Comparison of ENCODE assay signal across 21 cellular contexts in genomic region chr10:11837372-11838161, GRCh38. TPM values are rescaled to one million over a fixed set of nuclear protein-coding genes. Genes with fewer than 3 reads are reported as not detected.
DNase-seq lines count a peak whose midpoint lies in the region; ATAC-seq and TF ChIP-seq lines count a peak whose summit lies in the region.
"Had no signal": no experiment of that assay in that cellular context is flagged by ENCODE, and none has a peak within 500 bp of the region (broad histone marks: within the 10 kb centered on the region; RNA-seq: fewer than 3 reads in every experiment).

No MANE protein-coding gene starts in this region.

- peak; percentile 14 for ATAC-seq in activated naive CD8-positive, alpha-beta T cell treated with anti-CD3 and anti-CD28 coated beads, Interleukin-2, amount 10 ng/mL, durations not matched to agents 7 days and 5 days (ENCODE audit: low read depth)
- ATAC-seq in activated naive CD8-positive, alpha-beta T cell treated with anti-CD3 and anti-CD28 coated beads, Interleukin-2, amount 50 U/mL, for 24 hours: peak; percentile 24
- peak; percentile 53 for ATAC-seq in left lobe of liver
- ATAC-seq in HG02870 (IDR thresholded peaks at IDR 0.05; ENCODE audit: unreplicated experiment): no peak
- ATAC-seq: WTC11 had no signal

- H3K4me3 Mint-ChIP-seq in activated naive CD8-positive, alpha-beta T cell treated with anti-CD3 and anti-CD28 coated beads, Interleukin-2, amount 10 ng/mL, durations not matched to agents 7 days and 5 days: peak overlapping the region; percentile 11
- no peak overlapping the region for H3K4me3 Mint-ChIP-seq in activated naive CD8-positive, alpha-beta T cell treated with anti-CD3 and anti-CD28 coated beads for 36 hours
- no peak overlapping the region for H3K4me3 Mint-ChIP-seq in activated naive CD8-positive, alpha-beta T cell treated with anti-CD3 and anti-CD28 coated beads, Interleukin-2, amount 50 U/mL, for 24 hours
- no peak overlapping the region for H3K4me3 Mint-ChIP-seq in type B pancreatic cell
- H3K4me3 Mint-ChIP-seq: CD4-positive, CD25-positive, alpha-beta regulatory T cell; HFFc6; stimulated activated naive CD8-positive, alpha-beta T cell treated with anti-CD3 and anti-CD28 coated beads, Interleukin-15, Interleukin-2, amounts not matched to agents 100 ng/mL and 50 ng/mL, for 24 hours; WTC11 had no signal

- no peak for DNase-seq in activated naive CD8-positive, alpha-beta T cell treated with anti-CD3 and anti-CD28 coated beads, Interleukin-2, amount 10 ng/mL, durations not matched to agents 7 days and 5 days
- DNase-seq in activated naive CD8-positive, alpha-beta T cell treated with anti-CD3 and anti-CD28 coated beads for 36 hours: no peak
- DNase-seq in activated naive CD8-positive, alpha-beta T cell treated with anti-CD3 and anti-CD28 coated beads, Interleukin-2, amount 50 U/mL, for 24 hours: no peak
- DNase-seq in left lobe of liver (ENCODE audit: low spot score) (no peak), type B pancreatic cell (ENCODE audit: extremely low spot score, unreplicated experiment) (no peak), NCI-H526 (lab: John Stamatoyannopoulos, UW) (no peak), pons (ENCODE audit: low spot score) (no peak)
- DNase-seq: activated naive CD4-positive, alpha-beta T cell treated with Interleukin-2 at 50 U/mL for 16 hours; amniotic stem cell; effector CD4-positive, alpha-beta T cell; erythroblast; HFFc6; NCI-H2029 treated with DMSO at 0.1 percent for 48 hours; NCI-H446; NCI-H82; stimulated activated CD4-positive, alpha-beta T cell treated with anti-CD3 and anti-CD28 coated beads, Interleukin-15, amount 100 ng/mL, for 24 hours; T-helper 9 cell had no signal

- no peak for TF ChIP-seq CTCF in type B pancreatic cell (conservative IDR thresholded peaks at IDR 0.05)

- POLR2A ChIA-PET in activated naive CD8-positive, alpha-beta T cell treated with anti-CD3 and anti-CD28 coated beads, Interleukin-2, amount 10 ng/mL, durations not matched to agents 7 days and 5 days (lab: Charles Lee): no interaction called here

- peaks cover 31% of the 10 kb centered on the region for H3K27me3 Mint-ChIP-seq in activated naive CD8-positive, alpha-beta T cell treated with anti-CD3 and anti-CD28 coated beads, Interleukin-2, amount 10 ng/mL, durations not matched to agents 7 days and 5 days
- H3K27me3 Mint-ChIP-seq in activated naive CD8-positive, alpha-beta T cell treated with anti-CD3 and anti-CD28 coated beads for 36 hours: peaks cover 17% of the 10 kb centered on the region
- H3K27me3 Mint-ChIP-seq in activated naive CD8-positive, alpha-beta T cell treated with anti-CD3 and anti-CD28 coated beads, Interleukin-2, amount 50 U/mL, for 24 hours: peaks cover 7% of the 10 kb centered on the region
- no peaks in the 10 kb centered on the region for H3K27me3 Mint-ChIP-seq in type B pancreatic cell

- H3K36me3 Mint-ChIP-seq in activated naive CD8-positive, alpha-beta T cell treated with anti-CD3 and anti-CD28 coated beads, Interleukin-2, amount 10 ng/mL, durations not matched to agents 7 days and 5 days: no peaks in the 10 kb centered on the region
- H3K36me3 Mint-ChIP-seq in activated naive CD8-positive, alpha-beta T cell treated with anti-CD3 and anti-CD28 coated beads for 36 hours: peaks cover 3% of the 10 kb centered on the region
- no peaks in the 10 kb centered on the region for H3K36me3 Mint-ChIP-seq in activated naive CD8-positive, alpha-beta T cell treated with anti-CD3 and anti-CD28 coated beads, Interleukin-2, amount 50 U/mL, for 24 hours (ENCODE audit: low read depth)
- H3K36me3 Mint-ChIP-seq in type B pancreatic cell: peaks cover 3% of the 10 kb centered on the region
- H3K36me3 Mint-ChIP-seq: CD4-positive, CD25-positive, alpha-beta regulatory T cell; WTC11 had no signal

- peaks cover 6% of the 10 kb centered on the region for H3K4me1 Mint-ChIP-seq in activated naive CD8-positive, alpha-beta T cell treated with anti-CD3 and anti-CD28 coated beads, Interleukin-2, amount 10 ng/mL, durations not matched to agents 7 days and 5 days
- H3K4me1 Mint-ChIP-seq in activated naive CD8-positive, alpha-beta T cell treated with anti-CD3 and anti-CD28 coated beads for 36 hours: peaks cover 7% of the 10 kb centered on the region
- peaks cover 15% of the 10 kb centered on the region for H3K4me1 Mint-ChIP-seq in activated naive CD8-positive, alpha-beta T cell treated with anti-CD3 and anti-CD28 coated beads, Interleukin-2, amount 50 U/mL, for 24 hours
- peaks cover 6% of the 10 kb centered on the region for H3K4me1 Mint-ChIP-seq in type B pancreatic cell (ENCODE audit: unreplicated experiment)
- H3K4me1 Mint-ChIP-seq: WTC11 had no signal

- no peak overlapping the region for H3K27ac Mint-ChIP-seq in activated naive CD8-positive, alpha-beta T cell treated with anti-CD3 and anti-CD28 coated beads, Interleukin-2, amount 10 ng/mL, durations not matched to agents 7 days and 5 days
- no peak overlapping the region for H3K27ac Mint-ChIP-seq in activated naive CD8-positive, alpha-beta T cell treated with anti-CD3 and anti-CD28 coated beads for 36 hours
- peak overlapping the region; percentile 31 for H3K27ac Mint-ChIP-seq in activated naive CD8-positive, alpha-beta T cell treated with anti-CD3 and anti-CD28 coated beads, Interleukin-2, amount 50 U/mL, for 24 hours
- H3K27ac Mint-ChIP-seq in type B pancreatic cell: peak overlapping the region; percentile 15
- H3K27ac Mint-ChIP-seq: HFFc6; stimulated activated naive CD8-positive, alpha-beta T cell treated with anti-CD3 and anti-CD28 coated beads, Interleukin-15, Interleukin-2, amounts not matched to agents 100 ng/mL and 50 ng/mL, for 24 hours; WTC11 had no signal

- H3K9me3 Mint-ChIP-seq in activated naive CD8-positive, alpha-beta T cell treated with anti-CD3 and anti-CD28 coated beads, Interleukin-2, amount 10 ng/mL, durations not matched to agents 7 days and 5 days: no peaks in the 10 kb centered on the region
- H3K9me3 Mint-ChIP-seq in activated naive CD8-positive, alpha-beta T cell treated with anti-CD3 and anti-CD28 coated beads for 36 hours: no peaks in the 10 kb centered on the region
- no peaks in the 10 kb centered on the region for H3K9me3 Mint-ChIP-seq in activated naive CD8-positive, alpha-beta T cell treated with anti-CD3 and anti-CD28 coated beads, Interleukin-2, amount 50 U/mL, for 24 hours
- no peaks in the 10 kb centered on the region for H3K9me3 Mint-ChIP-seq in type B pancreatic cell
- H3K9me3 Mint-ChIP-seq: HFFc6; stimulated activated naive CD8-positive, alpha-beta T cell treated with anti-CD3 and anti-CD28 coated beads, Interleukin-15, Interleukin-2, amounts not matched to agents 100 ng/mL and 50 ng/mL, for 24 hours; WTC11 had no signal

RNA-seq across cellular contexts. Expression of gene PROSER2, which starts 14.4 kb away (rescaled TPM):
- total RNA-seq in activated naive CD8-positive, alpha-beta T cell treated with anti-CD3 and anti-CD28 coated beads, Interleukin-2, amount 10 ng/mL, durations not matched to agents 7 days and 5 days: 1 to 10 TPM; 1.0 to 1.2 TPM
- total RNA-seq in activated naive CD8-positive, alpha-beta T cell treated with anti-CD3 and anti-CD28 coated beads for 36 hours: 1 to 10 TPM; 1.5 to 2.8 TPM
- total RNA-seq in left lobe of liver (38.3 TPM), type B pancreatic cell (ENCODE audit: low replicate concordance) (6.7 and 12.6 TPM in 2 replicates)

Comparison
In these comparisons a context has a peak if more than half of its experiments do, and no peak if none do; other contexts are left out.
1. H3K27ac Mint-ChIP-seq: peak in activated naive CD8-positive, alpha-beta T cell treated with anti-CD3 and anti-CD28 coated beads, Interleukin-2, amount 50 U/mL, for 24 hours (single experiment) and type B pancreatic cell (single experiment); none in activated naive CD8-positive, alpha-beta T cell treated with anti-CD3 and anti-CD28 coated beads, Interleukin-2, amount 10 ng/mL, durations not matched to agents 7 days and 5 days (single experiment) and activated naive CD8-positive, alpha-beta T cell treated with anti-CD3 and anti-CD28 coated beads for 36 hours (single experiment).